ENCODE assay signal across 9 cellular contexts in the genomic region with DNA sequence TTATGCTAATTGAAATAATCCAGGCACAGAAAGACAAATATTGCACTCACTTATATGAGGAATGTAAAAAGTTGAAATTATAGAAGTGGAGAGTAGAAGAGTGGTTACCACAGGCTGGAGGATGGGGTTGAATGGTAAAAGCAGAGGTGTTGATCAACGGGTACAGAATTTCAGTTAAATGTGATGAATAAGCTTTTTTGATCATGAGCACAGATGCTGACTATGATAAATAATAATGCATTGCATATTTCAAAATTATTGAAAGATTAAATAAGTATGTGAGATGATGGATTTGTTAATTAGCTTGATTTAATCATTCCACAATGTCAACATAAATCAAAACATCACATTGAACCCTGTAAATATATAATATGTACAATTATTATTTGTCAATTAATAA.
"Had no signal": no experiment of that assay in that cellular context is flagged by ENCODE, and none has a peak within 500 bp of the region (broad histone marks: within the 10 kb centered on the region; RNA-seq: fewer than 3 reads in every experiment).

No MANE protein-coding gene starts in this region.

- H3K4me3 ChIP-seq: GM23248, HAP-1 had no signal

- H3K9ac ChIP-seq: GM23248 had no signal

- H3K9me3 ChIP-seq: HAP-1 had no signal

- H3K36me3 ChIP-seq: HAP-1 had no signal

- H3K27ac ChIP-seq: GM23248, HL-60 had no signal

- H2AFZ ChIP-seq: GM23248 had no signal

- DNase-seq: GM23248, GOT3, H7, HFFc6, Kasumi-1, KG1 had no signal

- ATAC-seq: HCT116 had no signal
